ENCODE assay signal across 34 cellular contexts in the genomic region with DNA sequence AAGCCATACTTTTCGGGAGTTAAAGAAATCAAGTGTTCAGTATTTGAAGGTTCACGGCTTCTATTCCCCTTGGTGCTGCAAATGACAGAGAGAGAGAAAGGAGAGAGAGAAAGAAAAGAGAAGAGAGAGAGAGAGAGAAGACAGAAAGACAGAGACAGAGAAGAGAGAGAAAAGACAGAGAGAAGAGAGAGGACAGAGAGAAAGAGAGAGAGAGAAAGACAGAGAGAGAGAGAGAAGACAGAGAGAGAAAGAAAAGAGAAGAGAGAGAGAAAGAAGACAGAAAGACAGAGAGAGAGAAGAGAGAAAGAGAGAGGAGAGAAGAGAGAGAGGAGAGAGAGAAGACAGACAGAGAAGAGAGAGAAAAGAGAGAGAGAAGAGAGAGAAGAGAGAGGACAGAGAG. TPM values are rescaled to one million over a fixed set of nuclear protein-coding genes. Genes with fewer than 3 reads are reported as not detected.
"Had no signal": no experiment of that assay in that cellular context is flagged by ENCODE, and none has a peak within 500 bp of the region (broad histone marks: within the 10 kb centered on the region; RNA-seq: fewer than 3 reads in every experiment).

No MANE protein-coding gene starts in this region.

- H3K9ac ChIP-seq: neural progenitor cell had no signal

- H3K36me3 Mint-ChIP-seq: mesothelial cell of epicardium, natural killer cell, neural progenitor cell had no signal

- H3K27ac Mint-ChIP-seq: mesothelial cell of epicardium; natural killer cell; nephron progenitor cell; neural progenitor cell; progenitor cell of endocrine pancreas; stimulated activated memory B cell treated with anti-CD40 and anti-IgM and Interleukin-4, amounts not matched to agents 10 μg/mL and 1 μg/mL and 100 μg/mL, for 72 hours had no signal

- H3K4me2 ChIP-seq: neural progenitor cell, smooth muscle cell had no signal

- H3K9me3 Mint-ChIP-seq: mesothelial cell of epicardium had no signal

- H3K27me3 ChIP-seq: ovary, testis, vagina had no signal

- H3K4me1 ChIP-seq: right lobe of liver, testis, thyroid gland, transverse colon had no signal

- H3K4me3 ChIP-seq: left ventricle myocardium inferior, lung, neural progenitor cell, ovary, right atrium auricular region, right lobe of liver, smooth muscle cell, testis, thyroid gland, transverse colon, upper lobe of left lung, vagina had no signal

- H3K9me3 ChIP-seq: left ventricle myocardium inferior, neutrophil, ovary, right atrium auricular region, right lobe of liver, testis, thyroid gland, transverse colon, upper lobe of left lung, vagina had no signal

- ATAC-seq: left colon; natural killer cell; right lobe of liver; stimulated activated memory B cell treated with anti-CD40 and anti-IgM and Interleukin-4, amounts not matched to agents 10 μg/mL and 1 μg/mL and 100 μg/mL, for 72 hours; stimulated activated naive CD8-positive, alpha-beta T cell treated with anti-CD3 and anti-CD28 coated beads, Interleukin-15, amount 100 ng/mL, for 72 hours had no signal

- DNase-seq: kidney; left colon; left ventricle myocardium inferior; mesendoderm; naive B cell; natural killer cell; nephron progenitor cell; occipital lobe; ovary; right lobe of liver; stimulated activated CD4-positive, alpha-beta T cell treated with anti-CD3 and anti-CD28 coated beads, Interleukin-1b, Interleukin-23, amount 100 ng/mL, for 48 hours; stimulated activated CD4-positive, alpha-beta T cell treated with anti-CD3 and anti-CD28 coated beads, Interleukin-2, amount 100 ng/mL, for 48 hours; stimulated activated CD4-positive, alpha-beta T cell treated with anti-CD3 and anti-CD28 coated beads, Interleukin-4, amount 100 ng/mL, for 4 hours; stimulated activated CD8-positive, alpha-beta memory T cell treated with anti-CD3 and anti-CD28 coated beads, Interleukin-4, amount 100 ng/mL, for 48 hours; stimulated activated naive CD4-positive, alpha-beta T cell treated with Interleukin-2 at 50 U/mL for 16 hours; stimulated activated naive CD8-positive, alpha-beta T cell treated with anti-CD3 and anti-CD28 coated beads, Interleukin-15, amount 100 ng/mL, for 72 hours; substantia nigra; testis; thyroid gland; transverse colon; upper lobe of left lung had no signal

- H3K4me3 Mint-ChIP-seq: mesothelial cell of epicardium; natural killer cell; nephron progenitor cell; neural progenitor cell; stimulated activated memory B cell treated with anti-CD40 and anti-IgM and Interleukin-4, amounts not matched to agents 10 μg/mL and 1 μg/mL and 100 μg/mL, for 72 hours; stimulated activated naive CD8-positive, alpha-beta T cell treated with anti-CD3 and anti-CD28 coated beads, Interleukin-15, amount 100 ng/mL, for 72 hours had no signal

- H3K27ac ChIP-seq: left ventricle myocardium inferior, neural progenitor cell, neutrophil, ovary, right atrium auricular region, right lobe of liver, testis, thyroid gland, transverse colon, upper lobe of left lung, vagina had no signal

- H2AFZ ChIP-seq: neural progenitor cell had no signal

- H3K36me3 ChIP-seq: left ventricle myocardium inferior, neural progenitor cell, neutrophil, ovary, right atrium auricular region, right lobe of liver, thyroid gland, transverse colon, upper lobe of left lung, vagina had no signal

RNA-seq across cellular contexts. Expression of a gene that starts 8.5 kb away (rescaled TPM):
- total RNA-seq: kidney, left ventricle myocardium inferior, lung, mesothelial cell of epicardium, mononuclear cell, natural killer cell, progenitor cell of endocrine pancreas, pulmonary artery endothelial cell, renal cortical epithelial cell, right atrium auricular region, right lobe of liver, smooth muscle cell, thyroid gland, upper lobe of left lung, urinary bladder, vagina had no signal
- polyA plus RNA-seq: lung, ovary, smooth muscle cell, urinary bladder had no signal
